7 cellular contexts compared by ENCODE assay signal in genomic region chr16:2660755-2661373, GRCh38. TPM values are rescaled to one million over a fixed set of nuclear protein-coding genes. Genes with fewer than 3 reads are reported as not detected.
DNase-seq lines count a peak whose midpoint lies in the region; ATAC-seq and TF ChIP-seq lines count a peak whose summit lies in the region.
"Not testable (repeated sequence)": the region's sequence is repeated elsewhere in the genome, so short reads cannot be mapped to it uniquely, and the experiment has no call there.

No MANE protein-coding gene starts in this region.

- 28 to 60% (median 39%) methylated on average over 10 to 21 of the region's 21 CpGs for WGBS in adrenal gland, 4 donors
- WGBS in psoas muscle, 3 donors, result 33 to 40% (median 33%) methylated on average over 19 to 21 of the region's 21 CpGs

- intact Hi-C loops in adrenal gland (cut with DNase I); left colon (cut with DNase I, micrococcal nuclease); psoas muscle (cut with DNase I): not testable (repeated sequence)

- H2AFZ ChIP-seq in MM.1S (ENCODE audit: low read length), result not testable (repeated sequence)

- not testable (repeated sequence) for H3K79me2 ChIP-seq in MM.1S (ENCODE audit: low read length)

- H4K20me1 ChIP-seq in MM.1S (ENCODE audit: insufficient read depth, low read length), result not testable (repeated sequence)

- H3K4me3 ChIP-seq in MM.1S (ENCODE audit: low read length); adrenal gland; psoas muscle: not testable (repeated sequence)

- DNase-seq in EH (ENCODE audit: low read depth), result peak; percentile 19
- DNase-seq in MM.1S, result peak; percentile 9
- DNase-seq in adrenal gland, result peak in 2 of 7 donors; percentile 17 to 40
- peak in 1 of 2 experiments; percentile 26 for DNase-seq in erythroblast (lab: John Stamatoyannopoulos, UW)
- DNase-seq in left colon, result peak; percentile 36 to 44
- peak in 1 of 2 donors; percentile 34 for DNase-seq in psoas muscle

- TF ChIP-seq CTCF in MM.1S (IDR thresholded peaks at IDR 0.05; ENCODE audit: low read length) (peak; percentile 38), VCaP (conservative IDR thresholded peaks at IDR 0.05) (peak; percentile 56), adrenal gland (IDR thresholded peaks at IDR 0.05) (peak; percentile 33 to 61 (median 52)), psoas muscle (IDR thresholded peaks at IDR 0.05) (peak; percentile 56)

- not testable (repeated sequence) for H3K27ac ChIP-seq in MM.1S (ENCODE audit: low read length); VCaP; adrenal gland; psoas muscle

- H3K36me3 ChIP-seq in MM.1S (replicated peaks; ENCODE audit: insufficient read depth, low read length); adrenal gland (replicated peaks in 1 of 2): not testable (repeated sequence)
- peaks cover 0 to 23% of the 10 kb centered on the region in 2 donors for H3K36me3 ChIP-seq in psoas muscle (ENCODE audit: insufficient read depth in 1 of 2, low read depth in 1 of 2)

- H3K9me3 ChIP-seq in MM.1S (replicated peaks; ENCODE audit: insufficient read depth, low read length); adrenal gland (replicated peaks in 1 of 3); psoas muscle: not testable (repeated sequence)

- TF ChIP-seq POLR2A in adrenal gland (IDR thresholded peaks at IDR 0.05), result not testable (repeated sequence)
- peak; percentile 22 for TF ChIP-seq POLR2A in erythroblast (IDR thresholded peaks at IDR 0.05; ENCODE audit: low read length)

- H3K9ac ChIP-seq in MM.1S (ENCODE audit: low read length), result not testable (repeated sequence)

- H3K9me2 ChIP-seq in MM.1S (replicated peaks; ENCODE audit: insufficient read depth, low read length), result not testable (repeated sequence)

- H3K27me3 ChIP-seq in MM.1S (replicated peaks; ENCODE audit: insufficient read depth, low read length); adrenal gland; psoas muscle (ENCODE audit: insufficient read depth in 3 of 3, low read length in 2 of 3): not testable (repeated sequence)

- H3K4me1 ChIP-seq in MM.1S (ENCODE audit: low read length); psoas muscle: not testable (repeated sequence)
- H3K4me1 ChIP-seq in adrenal gland (replicated peaks in 1 of 2), result peaks cover 12 to 24% of the 10 kb centered on the region in 2 donors

- not testable (repeated sequence) for ATAC-seq in left colon
- ATAC-seq in psoas muscle, result peak in 3 of 4 donors; percentile 49 to 63 (median 63)

- not testable (repeated sequence) for H3F3A ChIP-seq in MM.1S (ENCODE audit: insufficient read depth, low read length)

- not testable (repeated sequence) for H3K4me2 ChIP-seq in MM.1S (ENCODE audit: low read depth, low read length)

RNA-seq across cellular contexts. Expression of gene KCTD5, which starts 21.5 kb away (rescaled TPM):
- total RNA-seq in adrenal gland (10 to 100 TPM; 14.0 to 81.5 (median 18.9) TPM), left colon (10 to 100 TPM; 49.3 to 79.6 TPM), psoas muscle (10 to 100 TPM in 3 of 4 donors, 1 to 10 TPM in 1; 9.1 to 18.0 (median 16.7) TPM)
- polyA plus RNA-seq in adrenal gland (10 to 100 TPM; 11.0 to 21.8 (median 13.4) TPM), psoas muscle (10 to 100 TPM; 10.8 to 65.8 (median 24.1) TPM)

RNA-seq across cellular contexts. Expression of gene PRSS27, which starts 59.2 kb away (rescaled TPM):
- total RNA-seq in adrenal gland (1 to 10 TPM in 5 of 8 donors, under 1 TPM in 2, not detected in 1; 0.35 to 2.1 (median 1.4) TPM), left colon (under 1 TPM; 0.34 to 0.76 TPM), psoas muscle (under 1 TPM in 2 of 4 donors, not detected in 2; 0.22 to 0.34 TPM)
- polyA plus RNA-seq in adrenal gland (1 to 10 TPM in 2 of 3 donors, not detected in 1; 2.6 to 2.7 TPM), psoas muscle (under 1 TPM; 0.07 to 0.20 (median 0.08) TPM)
